19 cellular contexts compared by ENCODE assay signal in the genomic region with DNA sequence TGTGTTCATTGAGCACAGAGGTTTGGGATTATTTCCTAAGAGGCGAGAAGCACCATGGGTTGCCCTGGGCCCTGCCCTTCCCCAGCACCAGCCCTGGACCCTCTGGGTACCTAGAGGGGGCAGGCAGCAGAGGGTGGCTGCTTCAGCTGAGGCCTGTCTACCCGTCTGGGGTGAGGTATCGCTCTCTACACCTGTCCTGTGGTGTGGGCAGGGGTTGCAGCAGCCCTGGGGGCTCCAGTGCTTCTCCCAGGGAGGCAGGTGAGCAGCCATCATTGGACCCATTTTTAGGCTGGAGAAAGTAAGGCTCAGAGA. TPM values are rescaled to one million over a fixed set of nuclear protein-coding genes. Genes with fewer than 3 reads are reported as not detected.
DNase-seq lines count a peak whose midpoint lies in the region; ATAC-seq and TF ChIP-seq lines count a peak whose summit lies in the region.
"Had no signal": no experiment of that assay in that cellular context is flagged by ENCODE, and none has a peak within 500 bp of the region (broad histone marks: within the 10 kb centered on the region; RNA-seq: fewer than 3 reads in every experiment).

No MANE protein-coding gene starts in this region.

- H3K36me3 Mint-ChIP-seq in progenitor cell of endocrine pancreas (ENCODE audit: insufficient read depth), result no peaks in the 10 kb centered on the region
- H3K36me3 Mint-ChIP-seq: CD4-positive, CD25-positive, alpha-beta regulatory T cell had no signal

- TF ChIP-seq POLR2A in ovary (IDR thresholded peaks at IDR 0.05) (no peak), uterus (IDR thresholded peaks at IDR 0.05) (no peak)

- H3K9me3 ChIP-seq in right atrium auricular region (no peaks in the 10 kb centered on the region), ovary (no peaks in the 10 kb centered on the region), uterus (no peaks in the 10 kb centered on the region)
- H3K9me3 ChIP-seq: A549, Caco-2 had no signal

- no peak for DNase-seq in right atrium auricular region (ENCODE audit: low spot score)
- DNase-seq in left ventricle myocardium superior, result no peak
- no peak for DNase-seq in coronary artery (ENCODE audit: low spot score)
- no peak for DNase-seq in ovary
- DNase-seq in uterus, result no peak
- no peak for DNase-seq in progenitor cell of endocrine pancreas (ENCODE audit: low spot score, unreplicated experiment)
- DNase-seq: Caco-2; CD4-positive, CD25-positive, alpha-beta regulatory T cell; EL; NCI-H1436; NCI-H2171; NCI-H510A; NCI-H82; PC-9 had no signal

- no peak overlapping the region for H3K27ac Mint-ChIP-seq in progenitor cell of endocrine pancreas
- H3K27ac Mint-ChIP-seq: CD4-positive, CD25-positive, alpha-beta regulatory T cell had no signal

- no peak overlapping the region for H3K4me3 Mint-ChIP-seq in progenitor cell of endocrine pancreas (ENCODE audit: low read depth)
- H3K4me3 Mint-ChIP-seq: CD4-positive, CD25-positive, alpha-beta regulatory T cell had no signal

- H3K4me1 ChIP-seq in right atrium auricular region, result peaks cover 0 to 78% of the 10 kb centered on the region in 2 donors
- peaks cover 38% of the 10 kb centered on the region for H3K4me1 ChIP-seq in ovary (ENCODE audit: insufficient read depth)
- peaks cover 8 to 35% of the 10 kb centered on the region in 2 donors for H3K4me1 ChIP-seq in uterus
- H3K4me1 ChIP-seq: A549 had no signal

- no peak overlapping the region for H3K4me3 ChIP-seq in right atrium auricular region
- H3K4me3 ChIP-seq in coronary artery, result no peak overlapping the region
- no peak overlapping the region for H3K4me3 ChIP-seq in ovary
- H3K4me3 ChIP-seq in uterus, result no peak overlapping the region
- H3K4me3 ChIP-seq: A549, PC-9 had no signal

- TF ChIP-seq CTCF in right atrium auricular region (IDR thresholded peaks at IDR 0.05), result no peak
- no peak for TF ChIP-seq CTCF in coronary artery (IDR thresholded peaks at IDR 0.05)
- no peak for TF ChIP-seq CTCF in ovary (IDR thresholded peaks at IDR 0.05)
- TF ChIP-seq CTCF in uterus (IDR thresholded peaks at IDR 0.05), result no peak
- TF ChIP-seq CTCF in progenitor cell of endocrine pancreas (IDR thresholded peaks at IDR 0.05; ENCODE audit: unreplicated experiment), result no peak

- no peak for ATAC-seq in left ventricle myocardium superior
- no peak for ATAC-seq in GM18511 (IDR thresholded peaks at IDR 0.05; ENCODE audit: unreplicated experiment)
- ATAC-seq in GM18868 (IDR thresholded peaks at IDR 0.05; ENCODE audit: unreplicated experiment), result no peak
- ATAC-seq: A549, HepG2 had no signal

- no peaks in the 10 kb centered on the region for H3K9me3 Mint-ChIP-seq in progenitor cell of endocrine pancreas (ENCODE audit: low read depth)
- H3K9me3 Mint-ChIP-seq: CD4-positive, CD25-positive, alpha-beta regulatory T cell had no signal

- H3K27ac ChIP-seq in right atrium auricular region, result peak overlapping the region; percentile 58 to 68
- peak overlapping the region; percentile 32 to 82 for H3K27ac ChIP-seq in coronary artery
- peak overlapping the region; percentile 0 to 51 for H3K27ac ChIP-seq in ovary
- H3K27ac ChIP-seq in uterus, result peak overlapping the region; percentile 34 to 63
- H3K27ac ChIP-seq: A549, KMS-11, PC-9 had no signal

- WGBS in ovary, 3 donors, result 64 to 74% (median 64%) methylated on average over 3 of the region's 3 CpGs

- intact Hi-C loops in left ventricle myocardium superior (cut with micrococcal nuclease) (no loop called here), ovary (cut with DNase I) (no loop called here), uterus (cut with DNase I; ENCODE audit: low total_unique reads) (loop anchor here (10.0 kb wide), 1 partner anchor 53 kb away; no protein-coding TSS in a partner anchor)

- H3K36me3 ChIP-seq in right atrium auricular region (no peaks in the 10 kb centered on the region), ovary (no peaks in the 10 kb centered on the region), uterus (no peaks in the 10 kb centered on the region)

- no peaks in the 10 kb centered on the region for H3K27me3 Mint-ChIP-seq in progenitor cell of endocrine pancreas
- H3K27me3 Mint-ChIP-seq: CD4-positive, CD25-positive, alpha-beta regulatory T cell had no signal

- no peaks in the 10 kb centered on the region for H3K27me3 ChIP-seq in right atrium auricular region
- no peaks in the 10 kb centered on the region for H3K27me3 ChIP-seq in ovary
- H3K27me3 ChIP-seq in uterus, result no peaks in the 10 kb centered on the region

- H3K4me1 Mint-ChIP-seq in progenitor cell of endocrine pancreas (ENCODE audit: low read depth), result peaks cover 10% of the 10 kb centered on the region

- TF ChIP-seq EP300 in ovary (IDR thresholded peaks at IDR 0.05), result no peak

RNA-seq across cellular contexts. Expression of gene PRDM11, which starts 15.6 kb away (rescaled TPM):
- total RNA-seq in right atrium auricular region (10 to 100 TPM; 13.5 to 27.6 TPM), left ventricle myocardium superior (16.9 TPM), ovary (10 to 100 TPM; 10.7 to 45.4 (median 32.2) TPM), uterus (100 to 1,000 TPM in 1 of 4 donors, 10 to 100 TPM in 2, 1 to 10 TPM in 1; 7.4 to 318 (median 58.5) TPM), progenitor cell of endocrine pancreas (23.7 and 27.1 TPM in 2 replicates)
- polyA plus RNA-seq in ovary, result 1 to 10 TPM; 8.7 to 8.9 TPM
